In the genomic region with DNA sequence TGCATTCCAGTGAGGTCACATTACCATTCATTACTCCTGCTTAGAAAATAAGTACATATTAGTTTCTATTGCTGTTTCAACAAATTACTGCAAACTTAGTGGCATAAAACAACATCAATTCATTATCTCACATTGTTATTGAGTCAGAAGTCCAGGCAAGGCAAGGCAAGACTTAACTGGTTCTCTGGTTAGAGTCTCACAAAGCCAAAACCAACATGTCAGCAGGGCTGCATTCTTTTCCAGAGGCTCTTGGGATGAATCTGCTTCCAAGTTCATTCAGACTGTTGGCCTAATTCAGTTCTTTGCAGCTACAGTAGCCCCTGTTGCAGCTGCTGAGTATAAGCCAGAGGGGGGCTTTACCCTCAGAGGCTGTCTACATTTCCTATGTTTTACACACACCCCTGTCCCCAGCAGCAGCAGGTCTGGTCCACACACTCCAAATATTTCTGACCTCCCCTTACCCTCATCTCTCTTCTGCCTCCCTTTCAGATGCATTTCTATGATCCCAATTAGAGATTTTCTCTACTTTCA, we compare ENCODE assay signal across 21 cellular contexts.
DNase-seq lines count a peak whose midpoint lies in the region; ATAC-seq and TF ChIP-seq lines count a peak whose summit lies in the region.
"Had no signal": no experiment of that assay in that cellular context is flagged by ENCODE, and none has a peak within 500 bp of the region (broad histone marks: within the 10 kb centered on the region; RNA-seq: fewer than 3 reads in every experiment).

No MANE protein-coding gene starts in this region.

- peak overlapping the region; percentile 62 for H3K4me2 ChIP-seq in mammary epithelial cell (ENCODE audit: insufficient read depth, low read depth, low read length)

- H3K27me3 ChIP-seq in MG63 (no peaks in the 10 kb centered on the region), mammary epithelial cell (ENCODE audit: insufficient read depth, low read length) (no peaks in the 10 kb centered on the region)
- H3K27me3 ChIP-seq: heart left ventricle, suprapubic skin had no signal

- H2AFZ ChIP-seq in mammary epithelial cell (ENCODE audit: low read depth, low read length): peak overlapping the region; percentile 80

- ATAC-seq in GM21619 (IDR thresholded peaks at IDR 0.05; ENCODE audit: unreplicated experiment): no peak
- ATAC-seq: activated T-cell treated with anti-CD3 and anti-CD28 coated beads, Interleukin-2, amount 50 U/mL, for 72 hours; heart left ventricle; stimulated activated effector memory CD8-positive, alpha-beta T cell treated with anti-CD3 and anti-CD28 coated beads, Interleukin-12 subunit alpha, Interleukin-12 subunit beta, amount 100 ng/mL, for 72 hours had no signal

- H3K4me3 ChIP-seq in MG63 (no peak overlapping the region), mammary epithelial cell (replicated peaks in 1 of 3; ENCODE audit: insufficient read depth in 1 of 3, low read depth in 2 of 3, low read length in 3 of 3) (no peak overlapping the region), skeletal muscle cell (ENCODE audit: low read depth, low read length) (no peak overlapping the region)
- H3K4me3 ChIP-seq: HAP-1, heart left ventricle, suprapubic skin had no signal

- DNase-seq in MG63: peak; percentile 9
- DNase-seq in mammary epithelial cell: peak; percentile 79
- peak; percentile 30 for DNase-seq in iris pigment epithelial cell (ENCODE audit: low read depth)
- DNase-seq in skeletal muscle cell (ENCODE audit: low read depth): peak; percentile 22
- DNase-seq in DMS79 (lab: John Stamatoyannopoulos, UW): no peak
- DNase-seq in NCI-H226: no peak
- DNase-seq: activated CD4-positive, alpha-beta T cell treated with anti-CD3 and anti-CD28 coated beads for 48 hours; activated naive CD4-positive, alpha-beta T cell treated with anti-CD3 and anti-CD28 coated beads for 36 hours; activated T-cell treated with anti-CD3 and anti-CD28 coated beads, Interleukin-2, amount 50 U/mL, for 72 hours; anterior cingulate cortex; heart left ventricle; KG1; midbrain; NCI-H187; NCI-H748 treated with DMSO at 0.1 percent for 48 hours; SHP77; stimulated activated CD4-positive, alpha-beta T cell treated with anti-CD3 and anti-CD28 coated beads, Interleukin-1b, Interleukin-23, amount 100 ng/mL, for 48 hours had no signal

- H3K79me2 ChIP-seq in mammary epithelial cell (ENCODE audit: insufficient read depth, low read length): no peaks in the 10 kb centered on the region

- intact Hi-C loops in mammary epithelial cell (cut with micrococcal nuclease): no loop called here

- in situ Hi-C loops in mammary epithelial cell (cut with MboI; ENCODE audit: low sequenced_read_pairs in 2 of 2): no loop called here

- H3K9ac ChIP-seq in mammary epithelial cell (ENCODE audit: insufficient read depth, low read length): no peak overlapping the region

- H3K36me3 ChIP-seq in MG63 (no peaks in the 10 kb centered on the region), mammary epithelial cell (ENCODE audit: insufficient read depth, low read length) (no peaks in the 10 kb centered on the region)
- H3K36me3 ChIP-seq: HAP-1, heart left ventricle, suprapubic skin had no signal

- BruUV-seq in mammary epithelial cell (replicated peaks; lab: Mats Ljungman, UMichigan): no TSS peak

- H3K4me1 ChIP-seq in mammary epithelial cell (ENCODE audit: insufficient read depth, low read length): peaks cover 15% of the 10 kb centered on the region
- H3K4me1 ChIP-seq: suprapubic skin had no signal

- CTCF ChIA-PET in mammary epithelial cell (lab: Charles Lee; ENCODE audit: low non-redundant PET): no interaction called here

- dilution Hi-C loops in mammary epithelial cell (cut with HindIII; ENCODE audit: low sequenced_read_pairs): no loop called here

- TF ChIP-seq CTCF in mammary epithelial cell (conservative IDR thresholded peaks at IDR 0.05 in 1 of 2, IDR thresholded peaks at IDR 0.05 in 1 of 2; ENCODE audit: extremely low read depth in 1 of 2, insufficient read depth in 1 of 2, low read depth in 1 of 2, low read length in 2 of 2): no peak

- H3K9me3 ChIP-seq in MG63: no peaks in the 10 kb centered on the region
- H3K9me3 ChIP-seq in mammary epithelial cell (replicated peaks; ENCODE audit: insufficient read depth, low read length): no peaks in the 10 kb centered on the region
- H3K9me3 ChIP-seq: HAP-1, heart left ventricle, suprapubic skin had no signal

- no peak overlapping the region for H3K27ac ChIP-seq in mammary epithelial cell (ENCODE audit: insufficient read depth, low read depth, low read length)
- H3K27ac ChIP-seq: heart left ventricle, suprapubic skin had no signal

- no peaks in the 10 kb centered on the region for H4K20me1 ChIP-seq in mammary epithelial cell (ENCODE audit: insufficient read depth, low read length)

Comparison
In these comparisons a context has a peak if more than half of its experiments do, and no peak if none do; other contexts are left out.
1. DNase-seq: peak in MG63 (single experiment), mammary epithelial cell (single experiment), iris pigment epithelial cell (single experiment) and skeletal muscle cell (single experiment); none in DMS79 (single experiment) and NCI-H226 (single experiment).